Comparison of ENCODE assay signal across 1 cellular context in the genomic region with DNA sequence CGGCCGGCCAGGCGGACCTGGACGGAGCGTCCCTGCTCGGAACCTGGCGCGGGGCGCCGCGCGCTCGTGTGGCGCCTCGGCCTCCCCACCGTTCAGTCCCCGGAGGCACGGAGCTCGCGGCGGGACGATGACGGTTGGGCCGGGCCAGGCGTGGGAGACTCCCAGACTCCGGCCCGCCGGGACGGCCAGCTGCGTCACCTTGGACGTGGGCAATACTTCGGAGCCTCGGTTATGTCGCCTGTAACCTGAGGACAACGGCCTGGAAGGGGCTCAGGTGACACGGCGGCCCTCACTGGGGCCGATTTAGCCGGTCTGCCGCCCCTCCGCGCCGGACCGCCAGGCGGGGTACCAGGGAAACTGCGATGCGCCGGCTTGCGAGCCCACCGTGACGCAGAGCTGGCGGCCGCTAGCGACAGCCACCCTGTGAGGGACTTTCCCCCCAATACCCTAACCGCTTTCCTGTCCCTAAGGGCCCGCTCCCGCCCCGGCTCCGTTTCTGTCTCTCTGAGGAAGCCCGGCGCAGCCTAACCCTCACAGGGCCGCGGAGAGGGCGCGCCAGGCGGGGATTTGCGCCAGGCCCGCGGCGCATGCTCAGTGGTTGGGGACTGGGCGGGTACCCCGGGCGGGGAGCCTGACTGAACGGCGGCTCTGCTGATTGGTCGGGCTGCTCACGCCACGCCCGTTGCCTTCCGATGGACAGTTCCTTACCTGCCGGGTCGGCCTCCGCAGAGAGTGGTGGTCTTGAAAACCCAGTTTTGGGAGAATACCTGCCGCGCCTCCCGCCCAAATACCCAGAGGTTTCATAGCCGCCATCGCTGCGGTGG.
A peak's percentile ranks its signal among the peaks of the same experiment; 100 is the strongest.
TF ChIP-seq lines count a peak whose summit lies in the region.

No MANE protein-coding gene starts in this region.

TF ChIP-seq in HepG2, 621 proteins besides CTCF, POLR2A, EP300 and RAD21 (continued from another document and continues in another):
- TF ChIP-seq, protein P1, sequence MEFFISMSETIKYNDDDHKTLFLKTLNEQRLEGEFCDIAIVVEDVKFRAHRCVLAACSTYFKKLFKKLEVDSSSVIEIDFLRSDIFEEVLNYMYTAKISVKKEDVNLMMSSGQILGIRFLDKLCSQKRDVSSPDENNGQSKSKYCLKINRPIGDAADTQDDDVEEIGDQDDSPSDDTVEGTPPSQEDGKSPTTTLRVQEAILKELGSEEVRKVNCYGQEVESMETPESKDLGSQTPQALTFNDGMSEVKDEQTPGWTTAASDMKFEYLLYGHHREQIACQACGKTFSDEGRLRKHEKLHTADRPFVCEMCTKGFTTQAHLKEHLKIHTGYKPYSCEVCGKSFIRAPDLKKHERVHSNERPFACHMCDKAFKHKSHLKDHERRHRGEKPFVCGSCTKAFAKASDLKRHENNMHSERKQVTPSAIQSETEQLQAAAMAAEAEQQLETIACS (CRISPR knock-in tag; IDR thresholded peaks at IDR 0.05), result no peak
- no peak for TF ChIP-seq SYNCRIP (IDR thresholded peaks at IDR 0.05; ENCODE audit: insufficient read depth, low read depth, low read length)
- TF ChIP-seq SUZ12 (IDR thresholded peaks at IDR 0.05; ENCODE audit: low read depth, low read length), result no peak
- no peak for TF ChIP-seq ZFP82 (CRISPR knock-in tag; IDR thresholded peaks at IDR 0.05; ENCODE audit: borderline replicate concordance)
- no peak for TF ChIP-seq ZFP36L1 (CRISPR knock-in tag; IDR thresholded peaks at IDR 0.05)
- TF ChIP-seq, protein P2, sequence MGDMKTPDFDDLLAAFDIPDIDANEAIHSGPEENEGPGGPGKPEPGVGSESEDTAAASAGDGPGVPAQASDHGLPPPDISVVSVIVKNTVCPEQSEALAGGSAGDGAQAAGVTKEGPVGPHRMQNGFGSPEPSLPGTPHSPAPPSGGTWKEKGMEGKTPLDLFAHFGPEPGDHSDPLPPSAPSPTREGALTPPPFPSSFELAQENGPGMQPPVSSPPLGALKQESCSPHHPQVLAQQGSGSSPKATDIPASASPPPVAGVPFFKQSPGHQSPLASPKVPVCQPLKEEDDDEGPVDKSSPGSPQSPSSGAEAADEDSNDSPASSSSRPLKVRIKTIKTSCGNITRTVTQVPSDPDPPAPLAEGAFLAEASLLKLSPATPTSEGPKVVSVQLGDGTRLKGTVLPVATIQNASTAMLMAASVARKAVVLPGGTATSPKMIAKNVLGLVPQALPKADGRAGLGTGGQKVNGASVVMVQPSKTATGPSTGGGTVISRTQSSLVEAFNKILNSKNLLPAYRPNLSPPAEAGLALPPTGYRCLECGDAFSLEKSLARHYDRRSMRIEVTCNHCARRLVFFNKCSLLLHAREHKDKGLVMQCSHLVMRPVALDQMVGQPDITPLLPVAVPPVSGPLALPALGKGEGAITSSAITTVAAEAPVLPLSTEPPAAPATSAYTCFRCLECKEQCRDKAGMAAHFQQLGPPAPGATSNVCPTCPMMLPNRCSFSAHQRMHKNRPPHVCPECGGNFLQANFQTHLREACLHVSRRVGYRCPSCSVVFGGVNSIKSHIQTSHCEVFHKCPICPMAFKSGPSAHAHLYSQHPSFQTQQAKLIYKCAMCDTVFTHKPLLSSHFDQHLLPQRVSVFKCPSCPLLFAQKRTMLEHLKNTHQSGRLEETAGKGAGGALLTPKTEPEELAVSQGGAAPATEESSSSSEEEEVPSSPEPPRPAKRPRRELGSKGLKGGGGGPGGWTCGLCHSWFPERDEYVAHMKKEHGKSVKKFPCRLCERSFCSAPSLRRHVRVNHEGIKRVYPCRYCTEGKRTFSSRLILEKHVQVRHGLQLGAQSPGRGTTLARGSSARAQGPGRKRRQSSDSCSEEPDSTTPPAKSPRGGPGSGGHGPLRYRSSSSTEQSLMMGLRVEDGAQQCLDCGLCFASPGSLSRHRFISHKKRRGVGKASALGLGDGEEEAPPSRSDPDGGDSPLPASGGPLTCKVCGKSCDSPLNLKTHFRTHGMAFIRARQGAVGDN (CRISPR knock-in tag; IDR thresholded peaks at IDR 0.05), result peak; percentile 81
- TF ChIP-seq, protein P3, sequence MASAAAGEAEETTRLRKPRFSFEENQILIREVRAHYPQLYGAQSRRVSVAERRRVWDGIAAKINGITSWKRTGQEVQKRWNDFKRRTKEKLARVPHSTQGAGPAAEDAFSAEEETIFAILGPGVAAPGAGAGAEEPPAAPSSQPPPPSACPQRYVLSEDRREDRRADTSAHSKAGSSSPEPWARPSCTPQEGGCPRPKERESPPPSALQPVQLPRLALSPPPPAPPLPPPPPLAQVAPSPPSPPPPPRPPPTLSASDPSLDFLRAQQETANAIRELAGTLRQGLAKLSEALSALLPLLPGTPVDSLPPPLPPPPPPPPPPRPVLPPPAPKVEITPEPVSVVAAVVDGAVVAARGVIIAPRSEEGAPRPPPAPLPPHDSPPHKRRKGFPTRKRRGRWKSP (CRISPR knock-in tag; IDR thresholded peaks at IDR 0.05), result peak; percentile 99
- TF ChIP-seq, protein P4, sequence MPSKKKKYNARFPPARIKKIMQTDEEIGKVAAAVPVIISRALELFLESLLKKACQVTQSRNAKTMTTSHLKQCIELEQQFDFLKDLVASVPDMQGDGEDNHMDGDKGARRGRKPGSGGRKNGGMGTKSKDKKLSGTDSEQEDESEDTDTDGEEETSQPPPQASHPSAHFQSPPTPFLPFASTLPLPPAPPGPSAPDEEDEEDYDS (CRISPR knock-in tag; IDR thresholded peaks at IDR 0.05), result no peak
- no peak; the same call in 1 of the 2 replicates for TF ChIP-seq ZBTB7B (CRISPR knock-in tag; IDR thresholded peaks at IDR 0.05)
- TF ChIP-seq MTF2 (CRISPR knock-in tag; IDR thresholded peaks at IDR 0.05; ENCODE audit: borderline replicate concordance), result peak; percentile 97
- no peak for TF ChIP-seq ZNF24 (IDR thresholded peaks at IDR 0.05)
- TF ChIP-seq ZNF605 (CRISPR knock-in tag; IDR thresholded peaks at IDR 0.05), result peak; percentile 53; the same call in 1 of the 2 replicates
- TF ChIP-seq TBP (CRISPR knock-in tag; IDR thresholded peaks at IDR 0.05), result no peak
- TF ChIP-seq, protein P5, sequence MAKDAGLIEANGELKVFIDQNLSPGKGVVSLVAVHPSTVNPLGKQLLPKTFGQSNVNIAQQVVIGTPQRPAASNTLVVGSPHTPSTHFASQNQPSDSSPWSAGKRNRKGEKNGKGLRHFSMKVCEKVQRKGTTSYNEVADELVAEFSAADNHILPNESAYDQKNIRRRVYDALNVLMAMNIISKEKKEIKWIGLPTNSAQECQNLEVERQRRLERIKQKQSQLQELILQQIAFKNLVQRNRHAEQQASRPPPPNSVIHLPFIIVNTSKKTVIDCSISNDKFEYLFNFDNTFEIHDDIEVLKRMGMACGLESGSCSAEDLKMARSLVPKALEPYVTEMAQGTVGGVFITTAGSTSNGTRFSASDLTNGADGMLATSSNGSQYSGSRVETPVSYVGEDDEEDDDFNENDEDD (CRISPR knock-in tag; IDR thresholded peaks at IDR 0.05; ENCODE audit: borderline replicate concordance), result peak; percentile 78; the same call in 1 of the 2 replicates
- TF ChIP-seq ZNF484 (CRISPR knock-in tag; IDR thresholded peaks at IDR 0.05; ENCODE audit: borderline replicate concordance, low read depth), result 0 out of 2 replicates have a peak, but pooled peaks have one; percentile 44
- TF ChIP-seq, protein P6, sequence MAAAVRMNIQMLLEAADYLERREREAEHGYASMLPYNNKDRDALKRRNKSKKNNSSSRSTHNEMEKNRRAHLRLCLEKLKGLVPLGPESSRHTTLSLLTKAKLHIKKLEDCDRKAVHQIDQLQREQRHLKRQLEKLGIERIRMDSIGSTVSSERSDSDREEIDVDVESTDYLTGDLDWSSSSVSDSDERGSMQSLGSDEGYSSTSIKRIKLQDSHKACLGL (CRISPR knock-in tag; IDR thresholded peaks at IDR 0.05), result peak; percentile 64; the same call in 1 of the 2 replicates
- TF ChIP-seq, protein P7, sequence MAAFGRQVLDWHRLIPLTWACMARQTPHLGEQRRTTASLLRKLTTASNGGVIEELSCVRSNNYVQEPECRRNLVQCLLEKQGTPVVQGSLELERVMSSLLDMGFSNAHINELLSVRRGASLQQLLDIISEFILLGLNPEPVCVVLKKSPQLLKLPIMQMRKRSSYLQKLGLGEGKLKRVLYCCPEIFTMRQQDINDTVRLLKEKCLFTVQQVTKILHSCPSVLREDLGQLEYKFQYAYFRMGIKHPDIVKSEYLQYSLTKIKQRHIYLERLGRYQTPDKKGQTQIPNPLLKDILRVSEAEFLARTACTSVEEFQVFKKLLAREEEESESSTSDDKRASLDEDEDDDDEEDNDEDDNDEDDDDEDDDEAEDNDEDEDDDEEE (CRISPR knock-in tag; IDR thresholded peaks at IDR 0.05), result no peak
- TF ChIP-seq ZNF430 (CRISPR knock-in tag; IDR thresholded peaks at IDR 0.05), result no peak
- TF ChIP-seq ZNF274 (CRISPR knock-in tag; IDR thresholded peaks at IDR 0.05), result peak; percentile 51; the same call in 1 of the 2 replicates
- no peak for TF ChIP-seq ZBTB3 (CRISPR knock-in tag; IDR thresholded peaks at IDR 0.05; ENCODE audit: borderline replicate concordance, low read depth)
- TF ChIP-seq, protein P8, sequence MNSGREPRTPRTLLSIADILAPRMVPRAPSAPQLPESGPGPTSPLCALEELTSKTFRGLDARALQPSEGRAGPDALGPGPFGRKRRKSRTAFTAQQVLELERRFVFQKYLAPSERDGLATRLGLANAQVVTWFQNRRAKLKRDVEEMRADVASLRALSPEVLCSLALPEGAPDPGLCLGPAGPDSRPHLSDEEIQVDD (CRISPR knock-in tag; IDR thresholded peaks at IDR 0.05; ENCODE audit: borderline replicate concordance), result no peak; the same call in 1 of the 2 replicates
- no peak for TF ChIP-seq ZNF30 (CRISPR knock-in tag; IDR thresholded peaks at IDR 0.05)
- TF ChIP-seq CAMTA2 (CRISPR knock-in tag; IDR thresholded peaks at IDR 0.05; ENCODE audit: borderline replicate concordance), result 0 out of 2 replicates have a peak, but pooled peaks have one; percentile 52
- TF ChIP-seq, protein P9, sequence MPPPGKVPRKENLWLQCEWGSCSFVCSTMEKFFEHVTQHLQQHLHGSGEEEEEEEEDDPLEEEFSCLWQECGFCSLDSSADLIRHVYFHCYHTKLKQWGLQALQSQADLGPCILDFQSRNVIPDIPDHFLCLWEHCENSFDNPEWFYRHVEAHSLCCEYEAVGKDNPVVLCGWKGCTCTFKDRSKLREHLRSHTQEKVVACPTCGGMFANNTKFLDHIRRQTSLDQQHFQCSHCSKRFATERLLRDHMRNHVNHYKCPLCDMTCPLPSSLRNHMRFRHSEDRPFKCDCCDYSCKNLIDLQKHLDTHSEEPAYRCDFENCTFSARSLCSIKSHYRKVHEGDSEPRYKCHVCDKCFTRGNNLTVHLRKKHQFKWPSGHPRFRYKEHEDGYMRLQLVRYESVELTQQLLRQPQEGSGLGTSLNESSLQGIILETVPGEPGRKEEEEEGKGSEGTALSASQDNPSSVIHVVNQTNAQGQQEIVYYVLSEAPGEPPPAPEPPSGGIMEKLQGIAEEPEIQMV (CRISPR knock-in tag; IDR thresholded peaks at IDR 0.05; ENCODE audit: low read depth), result 0 out of 2 replicates have a peak, but pooled peaks have one; percentile 46
- TF ChIP-seq, protein P10, sequence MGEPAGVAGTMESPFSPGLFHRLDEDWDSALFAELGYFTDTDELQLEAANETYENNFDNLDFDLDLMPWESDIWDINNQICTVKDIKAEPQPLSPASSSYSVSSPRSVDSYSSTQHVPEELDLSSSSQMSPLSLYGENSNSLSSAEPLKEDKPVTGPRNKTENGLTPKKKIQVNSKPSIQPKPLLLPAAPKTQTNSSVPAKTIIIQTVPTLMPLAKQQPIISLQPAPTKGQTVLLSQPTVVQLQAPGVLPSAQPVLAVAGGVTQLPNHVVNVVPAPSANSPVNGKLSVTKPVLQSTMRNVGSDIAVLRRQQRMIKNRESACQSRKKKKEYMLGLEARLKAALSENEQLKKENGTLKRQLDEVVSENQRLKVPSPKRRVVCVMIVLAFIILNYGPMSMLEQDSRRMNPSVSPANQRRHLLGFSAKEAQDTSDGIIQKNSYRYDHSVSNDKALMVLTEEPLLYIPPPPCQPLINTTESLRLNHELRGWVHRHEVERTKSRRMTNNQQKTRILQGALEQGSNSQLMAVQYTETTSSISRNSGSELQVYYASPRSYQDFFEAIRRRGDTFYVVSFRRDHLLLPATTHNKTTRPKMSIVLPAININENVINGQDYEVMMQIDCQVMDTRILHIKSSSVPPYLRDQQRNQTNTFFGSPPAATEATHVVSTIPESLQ (CRISPR knock-in tag; conservative IDR thresholded peaks at IDR 0.05), result no peak
- peak; percentile 26; the same call in 1 of the 2 replicates for TF ChIP-seq ZNF891 (CRISPR knock-in tag; IDR thresholded peaks at IDR 0.05)
- TF ChIP-seq PHF8 (CRISPR knock-in tag; IDR thresholded peaks at IDR 0.05), result peak; percentile 56
- TF ChIP-seq NAIF1 (CRISPR knock-in tag; IDR thresholded peaks at IDR 0.05; ENCODE audit: borderline replicate concordance), result no peak; the same call in 1 of the 2 replicates
- TF ChIP-seq, protein P11, sequence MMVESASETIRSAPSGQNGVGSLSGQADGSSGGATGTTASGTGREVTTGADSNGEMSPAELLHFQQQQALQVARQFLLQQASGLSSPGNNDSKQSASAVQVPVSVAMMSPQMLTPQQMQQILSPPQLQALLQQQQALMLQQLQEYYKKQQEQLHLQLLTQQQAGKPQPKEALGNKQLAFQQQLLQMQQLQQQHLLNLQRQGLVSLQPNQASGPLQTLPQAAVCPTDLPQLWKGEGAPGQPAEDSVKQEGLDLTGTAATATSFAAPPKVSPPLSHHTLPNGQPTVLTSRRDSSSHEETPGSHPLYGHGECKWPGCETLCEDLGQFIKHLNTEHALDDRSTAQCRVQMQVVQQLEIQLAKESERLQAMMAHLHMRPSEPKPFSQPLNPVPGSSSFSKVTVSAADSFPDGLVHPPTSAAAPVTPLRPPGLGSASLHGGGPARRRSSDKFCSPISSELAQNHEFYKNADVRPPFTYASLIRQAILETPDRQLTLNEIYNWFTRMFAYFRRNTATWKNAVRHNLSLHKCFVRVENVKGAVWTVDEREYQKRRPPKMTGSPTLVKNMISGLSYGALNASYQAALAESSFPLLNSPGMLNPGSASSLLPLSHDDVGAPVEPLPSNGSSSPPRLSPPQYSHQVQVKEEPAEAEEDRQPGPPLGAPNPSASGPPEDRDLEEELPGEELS (CRISPR knock-in tag; IDR thresholded peaks at IDR 0.05), result no peak
- TF ChIP-seq, protein P12, sequence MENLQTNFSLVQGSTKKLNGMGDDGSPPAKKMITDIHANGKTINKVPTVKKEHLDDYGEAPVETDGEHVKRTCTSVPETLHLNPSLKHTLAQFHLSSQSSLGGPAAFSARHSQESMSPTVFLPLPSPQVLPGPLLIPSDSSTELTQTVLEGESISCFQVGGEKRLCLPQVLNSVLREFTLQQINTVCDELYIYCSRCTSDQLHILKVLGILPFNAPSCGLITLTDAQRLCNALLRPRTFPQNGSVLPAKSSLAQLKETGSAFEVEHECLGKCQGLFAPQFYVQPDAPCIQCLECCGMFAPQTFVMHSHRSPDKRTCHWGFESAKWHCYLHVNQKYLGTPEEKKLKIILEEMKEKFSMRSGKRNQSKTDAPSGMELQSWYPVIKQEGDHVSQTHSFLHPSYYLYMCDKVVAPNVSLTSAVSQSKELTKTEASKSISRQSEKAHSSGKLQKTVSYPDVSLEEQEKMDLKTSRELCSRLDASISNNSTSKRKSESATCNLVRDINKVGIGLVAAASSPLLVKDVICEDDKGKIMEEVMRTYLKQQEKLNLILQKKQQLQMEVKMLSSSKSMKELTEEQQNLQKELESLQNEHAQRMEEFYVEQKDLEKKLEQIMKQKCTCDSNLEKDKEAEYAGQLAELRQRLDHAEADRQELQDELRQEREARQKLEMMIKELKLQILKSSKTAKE (CRISPR knock-in tag; IDR thresholded peaks at IDR 0.05; ENCODE audit: borderline replicate concordance), result no peak
- no peak for TF ChIP-seq GZF1 (CRISPR knock-in tag; IDR thresholded peaks at IDR 0.05)
- 0 out of 2 replicates have a peak, but pooled peaks have one; percentile 51 for TF ChIP-seq ETV6 (CRISPR knock-in tag; conservative IDR thresholded peaks at IDR 0.05)
- TF ChIP-seq FIP1L1 (IDR thresholded peaks at IDR 0.05; ENCODE audit: borderline replicate concordance, insufficient read depth, low read depth, low read length), result no peak
- TF ChIP-seq ZFX (CRISPR knock-in tag; IDR thresholded peaks at IDR 0.05; ENCODE audit: low read depth), result peak; percentile 64
- TF ChIP-seq NONO (IDR thresholded peaks at IDR 0.05), result no peak
- TF ChIP-seq NONO (CRISPR knock-in tag; conservative IDR thresholded peaks at IDR 0.05), result 0 out of 2 replicates have a peak, but pooled peaks have one; percentile 44
- TF ChIP-seq IRX3 (CRISPR knock-in tag; IDR thresholded peaks at IDR 0.05; ENCODE audit: borderline replicate concordance, low read depth), result no peak
- no peak for TF ChIP-seq ZNF615 (CRISPR knock-in tag; IDR thresholded peaks at IDR 0.05; ENCODE audit: borderline replicate concordance)
